ENCODE assay signal across 11 cellular contexts in genomic region chr5:158590936-158591863, GRCh38.
A peak's percentile ranks its signal among the peaks of the same experiment; 100 is the strongest.
DNase-seq lines count a peak whose midpoint lies in the region; ATAC-seq and TF ChIP-seq lines count a peak whose summit lies in the region.
"Had no signal": no experiment of that assay in that cellular context is flagged by ENCODE, and none has a peak within 500 bp of the region (broad histone marks: within the 10 kb centered on the region; RNA-seq: fewer than 3 reads in every experiment).

No MANE protein-coding gene starts in this region.

- TF ChIP-seq CTCF in endothelial cell (IDR thresholded peaks at IDR 0.05; ENCODE audit: unreplicated experiment) (no peak), nephron progenitor cell (IDR thresholded peaks at IDR 0.05) (no peak), GM10266 (IDR thresholded peaks at IDR 0.05; ENCODE audit: control insufficient read depth, insufficient read depth, low read depth, missing control alignments) (no peak)

- DNase-seq in ELR (ENCODE audit: low read depth) (peak; percentile 6), NCI-H2227 treated with DMSO at 0.1 percent for 48 hours (lab: John Stamatoyannopoulos, UW) (peak; percentile 67), endothelial cell (ENCODE audit: low spot score) (peak; percentile 5), nephron progenitor cell (peak; percentile 32), cerebellar nuclear complex (lab: John Stamatoyannopoulos, UW) (no peak), GM10266 (ENCODE audit: extremely low spot score) (no peak)
- no peak for DNase-seq in activated T-cell treated with anti-CD3 and anti-CD28 coated beads, Interleukin-2, amount 50 U/mL, for 4 hours
- DNase-seq in activated CD4-positive, alpha-beta T cell treated with anti-CD3 and anti-CD28 coated beads, Interleukin-2, amount 50 U/mL, for 48 hours, result no peak
- DNase-seq: activated CD4-positive, alpha-beta T cell treated with anti-CD3 and anti-CD28 coated beads for 48 hours; amniotic stem cell; stimulated activated CD4-positive, alpha-beta T cell treated with anti-CD3 and anti-CD28 coated beads, Interleukin-15, amount 100 ng/mL, for 24 hours had no signal

- H3K36me3 Mint-ChIP-seq in endothelial cell (ENCODE audit: low read depth, unreplicated experiment), result no peaks in the 10 kb centered on the region
- H3K36me3 Mint-ChIP-seq in nephron progenitor cell (ENCODE audit: low read depth), result peaks cover under 1% of the 10 kb centered on the region
- H3K36me3 Mint-ChIP-seq in activated T-cell treated with anti-CD3 and anti-CD28 coated beads, Interleukin-2, amount 50 U/mL, for 4 hours (ENCODE audit: insufficient read depth), result no peaks in the 10 kb centered on the region

- H3K27ac Mint-ChIP-seq in endothelial cell (ENCODE audit: unreplicated experiment) (no peak overlapping the region), nephron progenitor cell (peak overlapping the region; percentile 62)

- H3K27me3 Mint-ChIP-seq in endothelial cell (ENCODE audit: unreplicated experiment) (no peaks in the 10 kb centered on the region), nephron progenitor cell (ENCODE audit: low read depth, poor library complexity) (peaks cover 3% of the 10 kb centered on the region)
- no peaks in the 10 kb centered on the region for H3K27me3 Mint-ChIP-seq in activated T-cell treated with anti-CD3 and anti-CD28 coated beads, Interleukin-2, amount 50 U/mL, for 4 hours (ENCODE audit: low read depth)

- H3K9me3 Mint-ChIP-seq in endothelial cell (ENCODE audit: unreplicated experiment) (no peaks in the 10 kb centered on the region), nephron progenitor cell (peaks cover 3% of the 10 kb centered on the region)
- peaks cover 1% of the 10 kb centered on the region for H3K9me3 Mint-ChIP-seq in activated T-cell treated with anti-CD3 and anti-CD28 coated beads, Interleukin-2, amount 50 U/mL, for 4 hours

- ATAC-seq in activated T-cell treated with anti-CD3 and anti-CD28 coated beads, Interleukin-2, amount 50 U/mL, for 4 hours, result no peak

- H3K4me1 Mint-ChIP-seq in endothelial cell (ENCODE audit: unreplicated experiment), result peaks cover 4% of the 10 kb centered on the region
- H3K4me1 Mint-ChIP-seq in nephron progenitor cell, result peaks cover 23% of the 10 kb centered on the region
- peaks cover 1% of the 10 kb centered on the region for H3K4me1 Mint-ChIP-seq in activated T-cell treated with anti-CD3 and anti-CD28 coated beads, Interleukin-2, amount 50 U/mL, for 4 hours (ENCODE audit: low read depth)

- H3K4me3 Mint-ChIP-seq in endothelial cell (ENCODE audit: unreplicated experiment) (no peak overlapping the region), nephron progenitor cell (no peak overlapping the region)
- no peak overlapping the region for H3K4me3 Mint-ChIP-seq in activated T-cell treated with anti-CD3 and anti-CD28 coated beads, Interleukin-2, amount 50 U/mL, for 4 hours

Comparison
In these comparisons a context has a peak if more than half of its experiments do, and no peak if none do; other contexts are left out.
1. DNase-seq: peak in ELR (single experiment), NCI-H2227 treated with DMSO at 0.1 percent for 48 hours (single experiment), endothelial cell (single experiment) and nephron progenitor cell (single experiment); none in activated T-cell treated with anti-CD3 and anti-CD28 coated beads, Interleukin-2, amount 50 U/mL, for 4 hours (single experiment), activated CD4-positive, alpha-beta T cell treated with anti-CD3 and anti-CD28 coated beads, Interleukin-2, amount 50 U/mL, for 48 hours (0 of 2), cerebellar nuclear complex (0 of 2) and GM10266 (single experiment).